15 cellular contexts compared by ENCODE assay signal in genomic region chr2:68059769-68060525, GRCh38. TPM values are rescaled to one million over a fixed set of nuclear protein-coding genes. Genes with fewer than 3 reads are reported as not detected.
DNase-seq lines count a peak whose midpoint lies in the region; ATAC-seq and TF ChIP-seq lines count a peak whose summit lies in the region.
"Had no signal": no experiment of that assay in that cellular context is flagged by ENCODE, and none has a peak within 500 bp of the region (broad histone marks: within the 10 kb centered on the region; RNA-seq: fewer than 3 reads in every experiment).

No MANE protein-coding gene starts in this region.

- peak overlapping the region; percentile 24 for H3K27ac Mint-ChIP-seq in CD8-positive, alpha-beta T cell
- no peak overlapping the region for H3K27ac Mint-ChIP-seq in endothelial cell (ENCODE audit: unreplicated experiment)
- H3K27ac Mint-ChIP-seq in neural crest cell (ENCODE audit: unreplicated experiment) = no peak overlapping the region
- H3K27ac Mint-ChIP-seq: dendritic cell treated with granulocyte-macrophage colony-stimulating factor and Interleukin-4, amounts not matched to agents 40 ng/mL and 50 ng/mL, for 4 days had no signal

- H3K9me3 Mint-ChIP-seq in CD8-positive, alpha-beta T cell = no peaks in the 10 kb centered on the region
- H3K9me3 Mint-ChIP-seq in endothelial cell (ENCODE audit: unreplicated experiment) = no peaks in the 10 kb centered on the region
- H3K9me3 Mint-ChIP-seq in neural crest cell = no peaks in the 10 kb centered on the region
- H3K9me3 Mint-ChIP-seq: dendritic cell treated with granulocyte-macrophage colony-stimulating factor and Interleukin-4, amounts not matched to agents 40 ng/mL and 50 ng/mL, for 4 days had no signal

- H4K5ac ChIP-seq in IMR-90 (ENCODE audit: low read depth, low read length) = no peak overlapping the region

- peaks cover 74% of the 10 kb centered on the region for H3K4me1 Mint-ChIP-seq in CD8-positive, alpha-beta T cell (ENCODE audit: low read depth)
- H3K4me1 Mint-ChIP-seq in endothelial cell (ENCODE audit: unreplicated experiment) (peaks cover 8% of the 10 kb centered on the region), neural crest cell (peaks cover 27% of the 10 kb centered on the region)

- H2BK15ac ChIP-seq in IMR-90 (ENCODE audit: low read depth, low read length) = no peak overlapping the region

- 74% methylated on average over 4 of the region's 12 CpGs; no CpG with 5 or more reads in 1 of the 2 experiments for WGBS in IMR-90 (ENCODE audit: extremely low coverage in 2 of 2, insufficient read length in 1 of 2), 2 experiments

- BruUV-seq in IMR-90 (replicated peaks; lab: Mats Ljungman, UMichigan) = no TSS peak

- no peak overlapping the region for H3K23ac ChIP-seq in IMR-90 (ENCODE audit: low read depth, low read length)

- intact Hi-C loops in CD8-positive, alpha-beta T cell (cut with DNase I, micrococcal nuclease) = loop anchor here in 1 of 2 experiments (2.0 kb wide), 1 partner anchor 659 kb away; no protein-coding TSS in a partner anchor
- intact Hi-C loops in IMR-90 (cut with micrococcal nuclease) = no loop called here

- no peak overlapping the region for H3K4me2 ChIP-seq in IMR-90 (ENCODE audit: low read depth, low read length)

- no peak for ATAC-seq in CD8-positive, alpha-beta T cell
- no peak for ATAC-seq in IMR-90 (ENCODE audit: low read depth)
- ATAC-seq: gastroesophageal sphincter had no signal

- no peak overlapping the region for H3K4me3 ChIP-seq in CD8-positive, alpha-beta T cell (ENCODE audit: low read depth, low read length)
- no peak overlapping the region for H3K4me3 ChIP-seq in IMR-90 (ENCODE audit: insufficient read depth, low read depth, low read length)
- H3K4me3 ChIP-seq: gastroesophageal sphincter, sigmoid colon had no signal

- H2BK120ac ChIP-seq in IMR-90 (ENCODE audit: low read depth, low read length) = no peak overlapping the region

- H3K27me3 Mint-ChIP-seq in CD8-positive, alpha-beta T cell (ENCODE audit: low read depth) = no peaks in the 10 kb centered on the region
- peaks cover 1% of the 10 kb centered on the region for H3K27me3 Mint-ChIP-seq in endothelial cell (ENCODE audit: unreplicated experiment)
- peaks cover 2% of the 10 kb centered on the region for H3K27me3 Mint-ChIP-seq in neural crest cell (ENCODE audit: low read depth)

- no peak overlapping the region for H3K14ac ChIP-seq in IMR-90 (replicated peaks; ENCODE audit: low read depth, low read length)

- no peak overlapping the region for H2BK5ac ChIP-seq in IMR-90 (ENCODE audit: low read depth, low read length, poor library complexity, severe bottlenecking)

- H4K91ac ChIP-seq in IMR-90 (ENCODE audit: insufficient read depth, low read depth, low read length) = no peak overlapping the region

- no peak overlapping the region for H3K18ac ChIP-seq in IMR-90 (ENCODE audit: low read depth, low read length)

- H2AK5ac ChIP-seq in IMR-90 (ENCODE audit: low read depth, low read length) = no peak overlapping the region

- TF ChIP-seq POLR2A in IMR-90 (IDR thresholded peaks at IDR 0.05; ENCODE audit: low read depth, low read length) = no peak

- DNase-seq in CD8-positive, alpha-beta T cell = no peak
- DNase-seq in IMR-90 (peak; percentile 30), endothelial cell (ENCODE audit: low spot score) (no peak), neural crest cell (ENCODE audit: low read depth, low spot score) (no peak), SKM-1 (lab: John Stamatoyannopoulos, UW; ENCODE audit: unreplicated experiment) (no peak), NCI-H524 treated with DMSO at 0.1 percent for 48 hours (lab: John Stamatoyannopoulos, UW) (no peak)
- DNase-seq in NK-92 treated with Interleukin-12 subunit alpha and Interleukin-12 subunit beta, amount 100 ng/mL, for 24 hours (lab: John Stamatoyannopoulos, UW) = no peak
- DNase-seq: amygdala, Calu3, islet precursor cell, NCI-H187 treated with DMSO at 0.1 percent for 48 hours, SHP77, sigmoid colon had no signal

- dilution Hi-C loops in IMR-90 (cut with HindIII; ENCODE audit: low sequenced_read_pairs, unreplicated experiment) = no loop called here

- no peaks in the 10 kb centered on the region for H3K36me3 ChIP-seq in CD8-positive, alpha-beta T cell (ENCODE audit: insufficient read depth, low read length)
- H3K36me3 ChIP-seq in IMR-90 (ENCODE audit: control insufficient read depth, insufficient read depth, low read length) = no peaks in the 10 kb centered on the region
- H3K36me3 ChIP-seq: gastroesophageal sphincter, sigmoid colon had no signal

- peaks cover 46% of the 10 kb centered on the region for H3K4me1 ChIP-seq in CD8-positive, alpha-beta T cell (ENCODE audit: insufficient read depth, low read length)
- no peaks in the 10 kb centered on the region for H3K4me1 ChIP-seq in IMR-90 (ENCODE audit: control insufficient read depth, insufficient read depth, low read length)

- no peak overlapping the region for H3K56ac ChIP-seq in IMR-90 (ENCODE audit: extremely low read depth, insufficient read depth, low read length)

- CTCF ChIA-PET in CD8-positive, alpha-beta T cell (lab: Charles Lee) = no interaction called here
- CTCF ChIA-PET in IMR-90 (lab: Yijun Ruan, JAX) = no interaction called here

- peaks cover 23 to 53% of the 10 kb centered on the region in 2 experiments for H3K79me1 ChIP-seq in IMR-90 (ENCODE audit: low read depth in 1 of 2, low read length in 2 of 2)

- H2AK9ac ChIP-seq in IMR-90 (replicated peaks; ENCODE audit: low read depth, low read length, poor library complexity) = no peak overlapping the region

- H3K9me1 ChIP-seq in IMR-90 (ENCODE audit: insufficient read depth, low read length) = no peaks in the 10 kb centered on the region; the same call in 1 of the 2 replicates

- no peak overlapping the region for H4K8ac ChIP-seq in IMR-90 (ENCODE audit: low read depth in 2 of 2, low read length in 2 of 2)

- TF ChIP-seq RAD21 in IMR-90 (IDR thresholded peaks at IDR 0.05; ENCODE audit: low read length) = no peak

- peaks cover 18% of the 10 kb centered on the region for H3K36me3 Mint-ChIP-seq in CD8-positive, alpha-beta T cell
- H3K36me3 Mint-ChIP-seq in endothelial cell (ENCODE audit: low read depth, unreplicated experiment) = no peaks in the 10 kb centered on the region
- no peaks in the 10 kb centered on the region for H3K36me3 Mint-ChIP-seq in neural crest cell (ENCODE audit: low read depth)

- peak overlapping the region; percentile 19 for H3K4me3 Mint-ChIP-seq in CD8-positive, alpha-beta T cell
- H3K4me3 Mint-ChIP-seq in endothelial cell (ENCODE audit: unreplicated experiment) (peak overlapping the region; percentile 12), neural crest cell (peak overlapping the region; percentile 63)
- H3K4me3 Mint-ChIP-seq: dendritic cell treated with granulocyte-macrophage colony-stimulating factor and Interleukin-4, amounts not matched to agents 40 ng/mL and 50 ng/mL, for 4 days had no signal

- POLR2A ChIA-PET in CD8-positive, alpha-beta T cell (lab: Charles Lee) = no interaction called here
- POLR2A ChIA-PET in IMR-90 (lab: Charles Lee; ENCODE audit: unreplicated experiment) = no interaction called here

- in situ Hi-C loops in IMR-90 (cut with MboI; ENCODE audit: low sequenced_read_pairs) = no loop called here

- H3K9me3 ChIP-seq in CD8-positive, alpha-beta T cell (ENCODE audit: low read length) = no peaks in the 10 kb centered on the region
- no peaks in the 10 kb centered on the region for H3K9me3 ChIP-seq in IMR-90 (ENCODE audit: control insufficient read depth, insufficient read depth, low read length)
- H3K9me3 ChIP-seq: gastroesophageal sphincter, sigmoid colon had no signal

- no peak overlapping the region for H3K27ac ChIP-seq in CD8-positive, alpha-beta T cell (ENCODE audit: low read depth, low read length)
- no peak overlapping the region for H3K27ac ChIP-seq in IMR-90 (ENCODE audit: insufficient read depth, low read length)
- H3K27ac ChIP-seq: gastroesophageal sphincter, sigmoid colon had no signal

- H3K9ac ChIP-seq in IMR-90 (ENCODE audit: low read depth, low read length) = no peak overlapping the region

- peaks cover 17% of the 10 kb centered on the region for H4K20me1 ChIP-seq in IMR-90 (ENCODE audit: insufficient read depth, low read length)

- TF ChIP-seq CTCF in CD8-positive, alpha-beta T cell (IDR thresholded peaks at IDR 0.05) = no peak
- TF ChIP-seq CTCF in IMR-90 (conservative IDR thresholded peaks at IDR 0.05; ENCODE audit: low read depth, low read length) (no peak), endothelial cell (IDR thresholded peaks at IDR 0.05; ENCODE audit: unreplicated experiment) (no peak), neural crest cell (conservative IDR thresholded peaks at IDR 0.05) (no peak)

- no peak overlapping the region for H2BK20ac ChIP-seq in IMR-90 (ENCODE audit: low read depth, low read length)

- no peak overlapping the region for H2AFZ ChIP-seq in IMR-90 (replicated peaks; ENCODE audit: low read length, poor library complexity)

- no peaks in the 10 kb centered on the region for H3K27me3 ChIP-seq in CD8-positive, alpha-beta T cell (ENCODE audit: insufficient read depth, low read length)
- no peaks in the 10 kb centered on the region for H3K27me3 ChIP-seq in IMR-90 (ENCODE audit: control insufficient read depth, insufficient read depth, low read length)
- H3K27me3 ChIP-seq: gastroesophageal sphincter, sigmoid colon had no signal

- no peak overlapping the region for H3K4ac ChIP-seq in IMR-90 (ENCODE audit: low read depth, low read length)

TF ChIP-seq in IMR-90, 13 proteins besides CTCF, POLR2A, EP300 and RAD21 (continues in another document):
- TF ChIP-seq NFE2L2 (IDR thresholded peaks at IDR 0.05; ENCODE audit: low read depth, low read length) (no peak), USF2 (IDR thresholded peaks at IDR 0.05; ENCODE audit: low read depth, low read length) (no peak), SMC3 (IDR thresholded peaks at IDR 0.05; ENCODE audit: low read depth, low read length) (no peak), RFX5 (IDR thresholded peaks at IDR 0.05; ENCODE audit: low read depth, low read length) (no peak), FOS (IDR thresholded peaks at IDR 0.05; ENCODE audit: low read depth, low read length) (no peak), CHD1 (IDR thresholded peaks at IDR 0.05; ENCODE audit: low read depth, low read length) (no peak), MXI1 (IDR thresholded peaks at IDR 0.05; ENCODE audit: borderline replicate concordance, low read depth, low read length) (no peak)

RNA-seq across cellular contexts. Expression of gene C1D, which starts 2.9 kb away (rescaled TPM):
- 10 to 100 TPM; 30.1 to 32.7 TPM for total RNA-seq in CD8-positive, alpha-beta T cell
- total RNA-seq in IMR-90 (2012; rRNA removed) (2.7 and 13.6 TPM in 2 replicates), endothelial cell (ENCODE audit: unreplicated experiment) (20.9 TPM), neural crest cell (17.3 and 20.2 TPM in 2 replicates)
- polyA plus RNA-seq in IMR-90 (2012; rRNA removed) = 14.3 and 16.7 TPM in 2 replicates
- polyA plus RNA-seq in IMR-90 (2012; cell fraction: cytosol; rRNA removed) = 1.7 and 3.4 TPM in 2 replicates
- polyA plus RNA-seq in IMR-90 (2012; cell fraction: nucleus; rRNA removed; ENCODE audit: low replicate concordance) = 0.37 and 7.2 TPM in 2 replicates

Comparison
In these comparisons a context has a peak if more than half of its experiments do, and no peak if none do; other contexts are left out.
1. H3K4me3 Mint-ChIP-seq: peak in every context shown above with its lines; median percentile 63 in neural crest cell; 19 in CD8-positive, alpha-beta T cell; 12 in endothelial cell.